9 cellular contexts compared by ENCODE assay signal in the genomic region with DNA sequence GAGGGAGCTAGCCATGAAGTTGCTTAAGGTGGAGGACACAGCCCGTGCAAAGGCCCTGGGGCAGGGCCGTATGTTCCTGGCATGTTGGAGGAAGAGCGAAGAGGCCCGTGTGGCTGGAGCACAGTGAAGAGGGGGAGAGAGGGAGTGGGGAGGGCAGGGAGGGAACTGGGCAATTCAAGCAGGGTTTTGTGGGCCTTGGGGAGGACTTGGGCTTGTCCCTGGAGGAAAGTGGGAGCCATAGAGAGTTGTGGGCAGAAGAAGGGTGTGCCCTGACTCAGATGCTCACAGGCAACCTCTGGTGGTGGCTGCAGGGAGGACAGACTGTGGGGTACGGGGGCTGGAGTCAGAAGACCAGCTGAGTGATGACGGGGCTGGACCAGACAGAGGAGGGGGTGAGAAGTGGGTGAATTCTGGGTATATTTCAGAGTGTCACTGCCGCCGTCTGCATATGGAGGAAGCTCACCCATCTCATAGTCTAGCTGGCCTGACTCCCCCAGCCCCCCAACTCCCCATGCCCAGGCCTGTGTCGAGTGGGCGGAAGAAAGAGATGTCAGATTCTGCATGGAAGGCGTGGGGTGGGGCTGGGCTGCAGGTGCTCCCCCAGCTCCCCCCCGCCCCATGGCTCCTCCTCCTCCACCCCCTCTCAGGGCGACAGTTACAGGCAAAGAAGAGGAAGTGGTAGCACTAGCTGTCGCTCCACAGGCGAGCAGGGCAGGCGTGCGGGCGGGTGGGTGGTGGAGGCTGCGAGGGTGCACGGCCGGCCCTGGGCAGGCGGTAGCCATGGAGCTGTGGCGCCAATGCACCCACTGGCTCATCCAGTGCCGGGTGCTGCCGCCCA. TPM values are rescaled to one million over a fixed set of nuclear protein-coding genes. Genes with fewer than 3 reads are reported as not detected.
DNase-seq lines count a peak whose midpoint lies in the region; ATAC-seq, FAIRE-seq and TF ChIP-seq lines count a peak whose summit lies in the region.
"Had no signal": no experiment of that assay in that cellular context is flagged by ENCODE, and none has a peak within 500 bp of the region (broad histone marks: within the 10 kb centered on the region; RNA-seq: fewer than 3 reads in every experiment).

A gene with protein sequence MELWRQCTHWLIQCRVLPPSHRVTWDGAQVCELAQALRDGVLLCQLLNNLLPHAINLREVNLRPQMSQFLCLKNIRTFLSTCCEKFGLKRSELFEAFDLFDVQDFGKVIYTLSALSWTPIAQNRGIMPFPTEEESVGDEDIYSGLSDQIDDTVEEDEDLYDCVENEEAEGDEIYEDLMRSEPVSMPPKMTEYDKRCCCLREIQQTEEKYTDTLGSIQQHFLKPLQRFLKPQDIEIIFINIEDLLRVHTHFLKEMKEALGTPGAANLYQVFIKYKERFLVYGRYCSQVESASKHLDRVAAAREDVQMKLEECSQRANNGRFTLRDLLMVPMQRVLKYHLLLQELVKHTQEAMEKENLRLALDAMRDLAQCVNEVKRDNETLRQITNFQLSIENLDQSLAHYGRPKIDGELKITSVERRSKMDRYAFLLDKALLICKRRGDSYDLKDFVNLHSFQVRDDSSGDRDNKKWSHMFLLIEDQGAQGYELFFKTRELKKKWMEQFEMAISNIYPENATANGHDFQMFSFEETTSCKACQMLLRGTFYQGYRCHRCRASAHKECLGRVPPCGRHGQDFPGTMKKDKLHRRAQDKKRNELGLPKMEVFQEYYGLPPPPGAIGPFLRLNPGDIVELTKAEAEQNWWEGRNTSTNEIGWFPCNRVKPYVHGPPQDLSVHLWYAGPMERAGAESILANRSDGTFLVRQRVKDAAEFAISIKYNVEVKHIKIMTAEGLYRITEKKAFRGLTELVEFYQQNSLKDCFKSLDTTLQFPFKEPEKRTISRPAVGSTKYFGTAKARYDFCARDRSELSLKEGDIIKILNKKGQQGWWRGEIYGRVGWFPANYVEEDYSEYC (plus strand): TSS at position 681 of the 838 bp plus-strand sequence. CDS start 100 bp downstream, at position 781.

- DNase-seq in activated CD4-positive, alpha-beta T cell treated with anti-CD3 and anti-CD28 coated beads for 1 hour: peak; percentile 67
- peak; percentile 12 for DNase-seq in dermis blood vessel endothelial cell
- peak in 2 of 6 donors; percentile 64 to 66 for DNase-seq in pancreas
- DNase-seq in tibial artery: peak in 1 of 2 donors; percentile 61
- DNase-seq in AG08396 (ENCODE audit: low spot score): no peak
- DNase-seq in hepatocyte (ENCODE audit: low spot score): no peak

- H3K27me3 ChIP-seq in pancreas (no peaks in the 10 kb centered on the region), tibial artery (peaks cover 4 to 34% of the 10 kb centered on the region in 2 donors), hepatocyte (no peaks in the 10 kb centered on the region)

- FAIRE-seq in pancreas (lab: Jason Lieb, UNC): no peak
- FAIRE-seq: islet of Langerhans had no signal

- no peaks in the 10 kb centered on the region for H3K9me3 ChIP-seq in pancreas
- no peaks in the 10 kb centered on the region for H3K9me3 ChIP-seq in tibial artery
- H3K9me3 ChIP-seq in hepatocyte (ENCODE audit: low read depth): no peaks in the 10 kb centered on the region

- H3K4me1 ChIP-seq in pancreas (no peaks in the 10 kb centered on the region), tibial artery (peaks cover 0 to 7% (median 4%) of the 10 kb centered on the region in 4 donors), hepatocyte (ENCODE audit: insufficient read depth) (no peaks in the 10 kb centered on the region)

- H3K9me2 ChIP-seq in hepatocyte (replicated peaks; ENCODE audit: insufficient read depth): no peaks in the 10 kb centered on the region

- H3K36me3 ChIP-seq in pancreas (no peaks in the 10 kb centered on the region), tibial artery (no peaks in the 10 kb centered on the region), hepatocyte (replicated peaks; ENCODE audit: insufficient read depth, low read depth) (no peaks in the 10 kb centered on the region)

- no peak within 1 kb of the TSS for H3K27ac ChIP-seq in pancreas
- H3K27ac ChIP-seq in tibial artery: no peak within 1 kb of the TSS
- H3K27ac ChIP-seq in hepatocyte: no peak within 1 kb of the TSS

- H3K4me2 ChIP-seq in hepatocyte: no peak within 1 kb of the TSS

- ATAC-seq in HG03439 (IDR thresholded peaks at IDR 0.05; ENCODE audit: unreplicated experiment) (peak; percentile 47), pancreas (peak in 3 of 4 donors; percentile 23 to 66 (median 65))

- peak within 1 kb of the TSS in 2 of 4 donors; percentile 10 to 39 for H3K4me3 ChIP-seq in pancreas
- peak within 1 kb of the TSS; percentile 37 to 40 for H3K4me3 ChIP-seq in tibial artery
- no peak within 1 kb of the TSS for H3K4me3 ChIP-seq in hepatocyte

- H4K20me1 ChIP-seq in hepatocyte (ENCODE audit: insufficient read depth, poor library complexity, severe bottlenecking): no peaks in the 10 kb centered on the region

- H3K79me2 ChIP-seq in hepatocyte: no peaks in the 10 kb centered on the region

- intact Hi-C loops in pancreas (cut with DNase I): no loop called here
- intact Hi-C loops in tibial artery (cut with DNase I; ENCODE audit: low total_unique reads): no loop called here

- H2AFZ ChIP-seq in hepatocyte: no peak within 1 kb of the TSS

- peak; percentile 75 for TF ChIP-seq CTCF in GM12872 (IDR thresholded peaks at IDR 0.05; ENCODE audit: insufficient read depth, low read depth, low read length)
- no peak for TF ChIP-seq CTCF in pancreas (IDR thresholded peaks at IDR 0.05)
- no peak for TF ChIP-seq CTCF in tibial artery (IDR thresholded peaks at IDR 0.05)
- no peak for TF ChIP-seq CTCF in hepatocyte (IDR thresholded peaks at IDR 0.05; ENCODE audit: poor library complexity)

- 47 to 49% methylated on average over 24 to 25 of the region's 25 CpGs for WGBS in pancreas, 2 donors
- WGBS in hepatocyte (ENCODE audit: low lambda C conversion rate, missing lambda C conversion rate): 80% methylated on average over 24 of the region's 25 CpGs

RNA-seq across cellular contexts. Expression of the gene that starts here (rescaled TPM):
- total RNA-seq in dermis blood vessel endothelial cell (0.09 TPM in 1 of 2 replicates, not detected in the other), pancreas (1 to 10 TPM in 3 of 6 donors, under 1 TPM in 3; 0.23 to 7.3 (median 1.7) TPM), hepatocyte (0.23 and 0.32 TPM in 2 replicates)
- polyA plus RNA-seq in pancreas (1 to 10 TPM; 1.0 to 1.4 TPM), hepatocyte (not detected in 2 replicates)

Comparison
In these comparisons a context has a peak if more than half of its experiments do, and no peak if none do; other contexts are left out.
1. Peak in DNase-seq in dermis blood vessel endothelial cell; RNA of the gene not detected or under 1 TPM.